Comparison of ENCODE assay signal across 13 cellular contexts in the genomic region with DNA sequence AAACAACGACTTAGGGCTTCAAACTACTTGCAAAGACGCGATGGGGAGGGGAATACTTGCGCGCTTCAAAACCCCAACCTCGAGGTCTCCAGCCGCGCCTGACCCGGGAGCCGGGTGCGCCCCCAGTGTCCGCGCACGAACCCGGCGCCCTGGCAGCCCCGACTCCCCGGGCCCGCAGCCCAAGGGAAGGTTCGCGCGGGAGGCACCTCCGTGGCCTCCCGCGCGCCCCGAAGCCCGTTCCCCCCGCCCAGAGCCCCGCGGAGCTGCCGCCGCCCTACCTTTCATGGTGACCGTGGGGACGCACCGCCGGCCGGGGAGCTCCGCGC. TPM values are rescaled to one million over a fixed set of nuclear protein-coding genes. Genes with fewer than 3 reads are reported as not detected.
DNase-seq lines count a peak whose midpoint lies in the region; ATAC-seq and TF ChIP-seq lines count a peak whose summit lies in the region.
"Had no signal": no experiment of that assay in that cellular context is flagged by ENCODE, and none has a peak within 500 bp of the region (broad histone marks: within the 10 kb centered on the region; RNA-seq: fewer than 3 reads in every experiment).

No MANE protein-coding gene starts in this region.

- intact Hi-C loops in A673 (cut with micrococcal nuclease; ENCODE audit: unreplicated experiment), result no loop called here

- TF ChIP-seq EP300 in neural cell (conservative IDR thresholded peaks at IDR 0.05; ENCODE audit: poor library complexity, severe bottlenecking), result no peak

- no peak for TF ChIP-seq RAD21 in neural cell (conservative IDR thresholded peaks at IDR 0.05)

- H3K27ac ChIP-seq in A673 (ENCODE audit: low read depth, low read length, poor library complexity, severe bottlenecking) (no peak overlapping the region), neural cell (ENCODE audit: low read length) (no peak overlapping the region)
- H3K27ac ChIP-seq: KMS-11 had no signal

- ATAC-seq in HG02840 (IDR thresholded peaks at IDR 0.05; ENCODE audit: low FRiP score, unreplicated experiment), result no peak
- ATAC-seq: naive thymus-derived CD4-positive, alpha-beta T cell; stimulated activated naive CD8-positive, alpha-beta T cell treated with anti-CD3 and anti-CD28 coated beads, Interleukin-15, Interleukin-2, amounts not matched to agents 100 U/mL and 50 U/mL, for 24 hours; T-helper 17 cell had no signal

- no peaks in the 10 kb centered on the region for H3K9me2 ChIP-seq in neural cell (ENCODE audit: insufficient read depth, low read length)

- no TSS peak for BruUV-seq in A673 (replicated peaks; lab: Mats Ljungman, UMichigan)

- H3K4me2 ChIP-seq in neural cell (ENCODE audit: low read length), result peak overlapping the region; percentile 89
- H3K4me2 ChIP-seq: KMS-11 had no signal

- peak overlapping the region; percentile 39 for H3K9ac ChIP-seq in neural cell (ENCODE audit: low read length)
- H3K9ac ChIP-seq: KMS-11 had no signal

- peak overlapping the region; percentile 46 for H3K4me3 ChIP-seq in A673 (ENCODE audit: low read depth, low read length, poor library complexity, severe bottlenecking)
- peak overlapping the region; percentile 64 for H3K4me3 ChIP-seq in LNCaP clone FGC (ENCODE audit: low read depth, low read length)
- peak overlapping the region; percentile 75 for H3K4me3 ChIP-seq in fibroblast of mammary gland (ENCODE audit: control insufficient read depth, low read depth, low read length)
- peak overlapping the region; percentile 65 for H3K4me3 ChIP-seq in neural cell (ENCODE audit: low read length)

- H3K36me3 ChIP-seq in A673 (ENCODE audit: insufficient read depth, low read length, poor library complexity, severe bottlenecking), result no peaks in the 10 kb centered on the region
- H3K36me3 ChIP-seq in neural cell (ENCODE audit: insufficient read depth, low read length), result no peaks in the 10 kb centered on the region

- POLR2A ChIA-PET in A673 (lab: Charles Lee; ENCODE audit: low non-redundant PET), result no interaction called here

- TF ChIP-seq CTCF in A673 (conservative IDR thresholded peaks at IDR 0.05; ENCODE audit: low read depth, low read length) (0 out of 2 replicates have a peak, but pooled peaks have one; percentile 13), LNCaP clone FGC (IDR thresholded peaks at IDR 0.05; ENCODE audit: control insufficient read depth, extremely low read depth, insufficient read depth) (no peak), fibroblast of mammary gland (conservative IDR thresholded peaks at IDR 0.05; ENCODE audit: control insufficient read depth, insufficient read depth, low read depth, low read length) (no peak), neural cell (IDR thresholded peaks at IDR 0.05; ENCODE audit: poor library complexity, severe bottlenecking) (no peak)

- H3F3A ChIP-seq in neural cell (ENCODE audit: insufficient read depth, low read length, poor library complexity, severe bottlenecking), result no peaks in the 10 kb centered on the region

- H3K79me2 ChIP-seq in neural cell (replicated peaks; ENCODE audit: insufficient read depth, low read length), result no peaks in the 10 kb centered on the region

- H3K9me3 ChIP-seq in A673 (ENCODE audit: low read depth, low read length, poor library complexity, severe bottlenecking), result no peaks in the 10 kb centered on the region
- no peaks in the 10 kb centered on the region for H3K9me3 ChIP-seq in neural cell (ENCODE audit: low read length)

- CTCF ChIA-PET in A673 (lab: Charles Lee), result no interaction called here

- H3K4me1 ChIP-seq in A673 (ENCODE audit: insufficient read depth, low read length, poor library complexity, severe bottlenecking), result peaks cover 10% of the 10 kb centered on the region

- H3K27me3 ChIP-seq in A673 (replicated peaks; ENCODE audit: insufficient read depth, low read depth, low read length, poor library complexity), result peaks cover 30% of the 10 kb centered on the region
- peaks cover 40% of the 10 kb centered on the region for H3K27me3 ChIP-seq in neural cell (ENCODE audit: insufficient read depth, low read depth, low read length)

- no peak overlapping the region for H2AFZ ChIP-seq in neural cell (ENCODE audit: low read depth, low read length)

- DNase-seq in A673 (ENCODE audit: low spot score) (no peak), LNCaP clone FGC (ENCODE audit: low read depth) (no peak), fibroblast of mammary gland (ENCODE audit: low read depth) (peak; percentile 59), RPMI8226 (no peak), NCI-H1092 (lab: John Stamatoyannopoulos, UW) (no peak), NOMO-1 treated with DMSO at 0.1 percent for 48 hours (lab: John Stamatoyannopoulos, UW; ENCODE audit: unreplicated experiment) (no peak)
- DNase-seq: DMS79 treated with DMSO at 0.1 percent for 48 hours; naive thymus-derived CD4-positive, alpha-beta T cell; T-helper 17 cell had no signal

- no peaks in the 10 kb centered on the region for H4K20me1 ChIP-seq in neural cell (ENCODE audit: insufficient read depth)

TF ChIP-seq in neural cell, 6 proteins besides CTCF, POLR2A, EP300 and RAD21:
- TF ChIP-seq POLR2AphosphoS5 (IDR thresholded peaks at IDR 0.05) (no peak), SMC3 (conservative IDR thresholded peaks at IDR 0.05; ENCODE audit: poor library complexity) (no peak), REST (IDR thresholded peaks at IDR 0.05; ENCODE audit: borderline replicate concordance) (no peak), MXI1 (conservative IDR thresholded peaks at IDR 0.05; ENCODE audit: poor library complexity, severe bottlenecking) (no peak), TAF1 (IDR thresholded peaks at IDR 0.05; ENCODE audit: low read depth) (no peak), EZH2 (IDR thresholded peaks at IDR 0.05; ENCODE audit: borderline replicate concordance, insufficient read depth, low read length, poor library complexity, severe bottlenecking) (no peak)

RNA-seq across cellular contexts. Expression of gene COLEC12, which starts 0.3 kb away (rescaled TPM):
- 0.86 and 1.5 TPM in 2 replicates for total RNA-seq in A673 (2021)
- polyA plus RNA-seq in neural cell, result 0.42 and 0.76 TPM in 2 replicates
- 0.24 and 0.58 TPM in 2 replicates for polyA minus RNA-seq in neural cell
- total RNA-seq: T-helper 17 cell had no signal
- polyA plus RNA-seq: naive thymus-derived CD4-positive, alpha-beta T cell had no signal
